In genomic region chr12:11722578-11723138, GRCh38 we compare ENCODE assay signal across 1 cellular context.
TF ChIP-seq lines count a peak whose summit lies in the region.

No MANE protein-coding gene starts in this region.

TF ChIP-seq in HepG2, 621 proteins besides CTCF, POLR2A, EP300 and RAD21 (continued from another document):
- TF ChIP-seq, protein P1, sequence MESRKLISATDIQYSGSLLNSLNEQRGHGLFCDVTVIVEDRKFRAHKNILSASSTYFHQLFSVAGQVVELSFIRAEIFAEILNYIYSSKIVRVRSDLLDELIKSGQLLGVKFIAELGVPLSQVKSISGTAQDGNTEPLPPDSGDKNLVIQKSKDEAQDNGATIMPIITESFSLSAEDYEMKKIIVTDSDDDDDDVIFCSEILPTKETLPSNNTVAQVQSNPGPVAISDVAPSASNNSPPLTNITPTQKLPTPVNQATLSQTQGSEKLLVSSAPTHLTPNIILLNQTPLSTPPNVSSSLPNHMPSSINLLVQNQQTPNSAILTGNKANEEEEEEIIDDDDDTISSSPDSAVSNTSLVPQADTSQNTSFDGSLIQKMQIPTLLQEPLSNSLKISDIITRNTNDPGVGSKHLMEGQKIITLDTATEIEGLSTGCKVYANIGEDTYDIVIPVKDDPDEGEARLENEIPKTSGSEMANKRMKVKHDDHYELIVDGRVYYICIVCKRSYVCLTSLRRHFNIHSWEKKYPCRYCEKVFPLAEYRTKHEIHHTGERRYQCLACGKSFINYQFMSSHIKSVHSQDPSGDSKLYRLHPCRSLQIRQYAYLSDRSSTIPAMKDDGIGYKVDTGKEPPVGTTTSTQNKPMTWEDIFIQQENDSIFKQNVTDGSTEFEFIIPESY (CRISPR knock-in tag; IDR thresholded peaks at IDR 0.05), result no peak
- no peak for TF ChIP-seq MYC (CRISPR knock-in tag; IDR thresholded peaks at IDR 0.05; ENCODE audit: borderline replicate concordance)
- no peak for TF ChIP-seq RNF2 (conservative IDR thresholded peaks at IDR 0.05; ENCODE audit: low read depth)
- TF ChIP-seq, protein P2, sequence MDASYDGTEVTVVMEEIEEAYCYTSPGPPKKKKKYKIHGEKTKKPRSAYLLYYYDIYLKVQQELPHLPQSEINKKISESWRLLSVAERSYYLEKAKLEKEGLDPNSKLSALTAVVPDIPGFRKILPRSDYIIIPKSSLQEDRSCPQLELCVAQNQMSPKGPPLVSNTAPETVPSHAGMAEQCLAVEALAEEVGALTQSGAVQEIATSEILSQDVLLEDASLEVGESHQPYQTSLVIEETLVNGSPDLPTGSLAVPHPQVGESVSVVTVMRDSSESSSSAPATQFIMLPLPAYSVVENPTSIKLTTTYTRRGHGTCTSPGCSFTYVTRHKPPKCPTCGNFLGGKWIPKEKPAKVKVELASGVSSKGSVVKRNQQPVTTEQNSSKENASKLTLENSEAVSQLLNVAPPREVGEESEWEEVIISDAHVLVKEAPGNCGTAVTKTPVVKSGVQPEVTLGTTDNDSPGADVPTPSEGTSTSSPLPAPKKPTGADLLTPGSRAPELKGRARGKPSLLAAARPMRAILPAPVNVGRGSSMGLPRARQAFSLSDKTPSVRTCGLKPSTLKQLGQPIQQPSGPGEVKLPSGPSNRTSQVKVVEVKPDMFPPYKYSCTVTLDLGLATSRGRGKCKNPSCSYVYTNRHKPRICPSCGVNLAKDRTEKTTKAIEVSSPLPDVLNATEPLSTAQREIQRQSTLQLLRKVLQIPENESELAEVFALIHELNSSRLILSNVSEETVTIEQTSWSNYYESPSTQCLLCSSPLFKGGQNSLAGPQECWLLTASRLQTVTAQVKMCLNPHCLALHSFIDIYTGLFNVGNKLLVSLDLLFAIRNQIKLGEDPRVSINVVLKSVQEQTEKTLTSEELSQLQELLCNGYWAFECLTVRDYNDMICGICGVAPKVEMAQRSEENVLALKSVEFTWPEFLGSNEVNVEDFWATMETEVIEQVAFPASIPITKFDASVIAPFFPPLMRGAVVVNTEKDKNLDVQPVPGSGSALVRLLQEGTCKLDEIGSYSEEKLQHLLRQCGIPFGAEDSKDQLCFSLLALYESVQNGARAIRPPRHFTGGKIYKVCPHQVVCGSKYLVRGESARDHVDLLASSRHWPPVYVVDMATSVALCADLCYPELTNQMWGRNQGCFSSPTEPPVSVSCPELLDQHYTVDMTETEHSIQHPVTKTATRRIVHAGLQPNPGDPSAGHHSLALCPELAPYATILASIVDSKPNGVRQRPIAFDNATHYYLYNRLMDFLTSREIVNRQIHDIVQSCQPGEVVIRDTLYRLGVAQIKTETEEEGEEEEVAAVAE (CRISPR knock-in tag; IDR thresholded peaks at IDR 0.05; ENCODE audit: borderline replicate concordance), result no peak
- TF ChIP-seq, protein P3, sequence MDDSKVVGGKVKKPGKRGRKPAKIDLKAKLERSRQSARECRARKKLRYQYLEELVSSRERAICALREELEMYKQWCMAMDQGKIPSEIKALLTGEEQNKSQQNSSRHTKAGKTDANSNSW (CRISPR knock-in tag; IDR thresholded peaks at IDR 0.05; ENCODE audit: borderline replicate concordance), result no peak
- TF ChIP-seq ZSCAN20 (CRISPR knock-in tag; IDR thresholded peaks at IDR 0.05; ENCODE audit: borderline replicate concordance), result no peak
- TF ChIP-seq ZNF605 (CRISPR knock-in tag; IDR thresholded peaks at IDR 0.05), result no peak
- TF ChIP-seq NBN (conservative IDR thresholded peaks at IDR 0.05), result no peak
- TF ChIP-seq TARDBP (CRISPR knock-in tag; IDR thresholded peaks at IDR 0.05), result no peak
- TF ChIP-seq SRSF1 (optimal IDR thresholded peaks at IDR 0.05; ENCODE audit: low read depth, low read length), result no peak
- TF ChIP-seq MED8 (CRISPR knock-in tag; IDR thresholded peaks at IDR 0.05; ENCODE audit: insufficient replicate concordance), result no peak
- TF ChIP-seq MLLT10 (CRISPR knock-in tag; IDR thresholded peaks at IDR 0.05), result no peak
- TF ChIP-seq, protein P4, sequence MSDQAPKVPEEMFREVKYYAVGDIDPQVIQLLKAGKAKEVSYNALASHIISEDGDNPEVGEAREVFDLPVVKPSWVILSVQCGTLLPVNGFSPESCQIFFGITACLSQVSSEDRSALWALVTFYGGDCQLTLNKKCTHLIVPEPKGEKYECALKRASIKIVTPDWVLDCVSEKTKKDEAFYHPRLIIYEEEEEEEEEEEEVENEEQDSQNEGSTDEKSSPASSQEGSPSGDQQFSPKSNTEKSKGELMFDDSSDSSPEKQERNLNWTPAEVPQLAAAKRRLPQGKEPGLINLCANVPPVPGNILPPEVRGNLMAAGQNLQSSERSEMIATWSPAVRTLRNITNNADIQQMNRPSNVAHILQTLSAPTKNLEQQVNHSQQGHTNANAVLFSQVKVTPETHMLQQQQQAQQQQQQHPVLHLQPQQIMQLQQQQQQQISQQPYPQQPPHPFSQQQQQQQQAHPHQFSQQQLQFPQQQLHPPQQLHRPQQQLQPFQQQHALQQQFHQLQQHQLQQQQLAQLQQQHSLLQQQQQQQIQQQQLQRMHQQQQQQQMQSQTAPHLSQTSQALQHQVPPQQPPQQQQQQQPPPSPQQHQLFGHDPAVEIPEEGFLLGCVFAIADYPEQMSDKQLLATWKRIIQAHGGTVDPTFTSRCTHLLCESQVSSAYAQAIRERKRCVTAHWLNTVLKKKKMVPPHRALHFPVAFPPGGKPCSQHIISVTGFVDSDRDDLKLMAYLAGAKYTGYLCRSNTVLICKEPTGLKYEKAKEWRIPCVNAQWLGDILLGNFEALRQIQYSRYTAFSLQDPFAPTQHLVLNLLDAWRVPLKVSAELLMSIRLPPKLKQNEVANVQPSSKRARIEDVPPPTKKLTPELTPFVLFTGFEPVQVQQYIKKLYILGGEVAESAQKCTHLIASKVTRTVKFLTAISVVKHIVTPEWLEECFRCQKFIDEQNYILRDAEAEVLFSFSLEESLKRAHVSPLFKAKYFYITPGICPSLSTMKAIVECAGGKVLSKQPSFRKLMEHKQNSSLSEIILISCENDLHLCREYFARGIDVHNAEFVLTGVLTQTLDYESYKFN (CRISPR knock-in tag; conservative IDR thresholded peaks at IDR 0.05), result no peak
- no peak for TF ChIP-seq RFXANK (CRISPR knock-in tag; IDR thresholded peaks at IDR 0.05)
- no peak for TF ChIP-seq EEA1 (CRISPR knock-in tag; IDR thresholded peaks at IDR 0.05; ENCODE audit: borderline replicate concordance)
- no peak for TF ChIP-seq HMG20B (CRISPR knock-in tag; conservative IDR thresholded peaks at IDR 0.05)
